ENCODE assay signal across 26 cellular contexts in the genomic region with DNA sequence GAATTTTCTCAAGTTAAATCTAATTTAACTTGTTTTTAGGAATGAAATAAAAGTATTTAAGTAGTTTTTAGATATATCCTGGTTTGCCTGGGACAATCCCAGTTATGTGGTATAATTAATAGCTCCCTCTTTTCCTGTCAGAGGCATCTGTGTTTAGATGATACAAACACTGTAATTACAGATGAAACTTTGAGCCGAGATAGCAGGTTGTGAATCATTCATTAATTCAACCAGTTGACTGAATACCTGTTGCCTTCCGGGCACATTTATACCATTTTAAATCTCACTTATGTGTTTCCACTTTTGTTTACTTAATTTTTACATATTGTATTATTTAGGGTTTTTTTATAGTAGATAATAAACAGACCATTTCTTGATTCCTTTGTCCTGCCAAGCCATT.
"Had no signal": no experiment of that assay in that cellular context is flagged by ENCODE, and none has a peak within 500 bp of the region (broad histone marks: within the 10 kb centered on the region; RNA-seq: fewer than 3 reads in every experiment).

No MANE protein-coding gene starts in this region.

- DNase-seq: colonic mucosa; cortex of kidney; dorsolateral prefrontal cortex; effector CD4-positive, alpha-beta T cell; effector CD8-positive, alpha-beta T cell; effector memory CD4-positive, alpha-beta T cell; effector memory CD8-positive, alpha-beta T cell; endodermal cell; erythroblast; esophagus squamous epithelium; foreskin fibroblast; foreskin keratinocyte; foreskin melanocyte; gastrocnemius medialis; glutamatergic neuron; head of caudate nucleus; heart left ventricle; heart right ventricle had no signal

- H3K79me2 ChIP-seq: hepatocyte had no signal

- H3K9me3 ChIP-seq: colonic mucosa, esophagus muscularis mucosa, esophagus squamous epithelium, gastrocnemius medialis, gastroesophageal sphincter, heart left ventricle, heart right ventricle had no signal

- H3K4me3 ChIP-seq: colonic mucosa, coronary artery, dorsolateral prefrontal cortex, esophagus muscularis mucosa, esophagus squamous epithelium, gastrocnemius medialis, gastroesophageal sphincter, heart left ventricle, heart right ventricle, hepatocyte had no signal

- H3K36me3 ChIP-seq: colonic mucosa, esophagus squamous epithelium, gastrocnemius medialis had no signal

- H3K27me3 ChIP-seq: colonic mucosa, dorsolateral prefrontal cortex, esophagus muscularis mucosa, esophagus squamous epithelium, foreskin keratinocyte, gastrocnemius medialis, gastroesophageal sphincter, heart left ventricle, heart right ventricle, hepatocyte had no signal

- H2AFZ ChIP-seq: hepatocyte had no signal

- H3K4me1 ChIP-seq: colonic mucosa, esophagus squamous epithelium, gastrocnemius medialis, gastroesophageal sphincter had no signal

- FAIRE-seq: colon, frontal cortex had no signal

- H3K27ac ChIP-seq: colonic mucosa, coronary artery, dorsolateral prefrontal cortex, epithelial cell of prostate, esophagus muscularis mucosa, esophagus squamous epithelium, foreskin keratinocyte, gastrocnemius medialis, gastroesophageal sphincter, heart left ventricle, heart right ventricle, hepatocyte had no signal

- H3K4me2 ChIP-seq: hepatocyte had no signal

- ATAC-seq: effector memory CD8-positive, alpha-beta T cell; esophagus mucosa; foreskin keratinocyte; gastrocnemius medialis; gastroesophageal sphincter; heart left ventricle; heart right ventricle had no signal
